1 cellular context compared by ENCODE assay signal in the genomic region with DNA sequence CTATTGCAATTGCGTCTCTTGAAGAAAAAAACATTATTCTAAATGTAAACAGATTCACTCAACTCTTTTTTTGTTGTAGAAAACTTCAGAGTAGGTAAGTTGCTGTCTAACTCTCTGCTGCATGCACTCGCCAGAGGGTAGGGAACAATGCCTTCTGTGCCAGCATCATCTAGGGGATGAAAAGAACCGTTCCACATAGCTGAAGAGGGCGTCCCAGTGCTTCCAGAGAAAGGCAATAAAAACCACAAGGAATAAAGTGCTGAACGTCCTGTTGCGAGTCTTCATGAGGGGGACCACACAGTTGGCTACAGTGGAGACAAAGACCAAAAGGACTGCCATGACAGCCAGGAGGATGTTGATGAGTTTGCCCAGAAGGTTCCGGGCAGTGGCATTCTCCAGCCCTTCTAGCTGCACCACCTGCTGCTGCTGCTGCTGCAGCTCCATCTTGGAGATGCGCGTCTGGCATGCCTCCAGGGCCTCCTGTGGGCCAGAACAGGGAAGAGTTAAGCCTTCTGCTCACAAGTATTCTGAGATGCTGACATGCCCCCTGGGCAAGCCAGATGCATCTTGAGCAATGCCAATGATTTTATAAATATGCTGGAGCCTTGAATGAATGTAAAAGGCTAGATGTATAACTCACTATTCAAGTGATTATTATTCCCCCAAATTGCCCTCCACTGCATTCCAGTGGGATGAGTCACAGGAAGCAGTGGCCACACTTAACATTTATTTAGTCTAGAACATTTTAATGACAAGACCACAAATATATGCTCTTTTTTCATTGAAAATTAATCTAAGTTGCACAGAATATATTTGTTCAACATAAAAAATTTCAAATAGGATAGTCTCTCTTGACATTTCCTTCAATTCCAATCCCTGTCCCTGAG.
TF ChIP-seq lines count a peak whose summit lies in the region.

No MANE protein-coding gene starts in this region.

TF ChIP-seq in Ishikawa, 13 proteins besides CTCF, POLR2A, EP300 and RAD21 (continued from another document):
- TF ChIP-seq EGR1 (IDR thresholded peaks at IDR 0.05) (no peak), TCF12 (IDR thresholded peaks at IDR 0.05; ENCODE audit: low read depth) (peak; percentile 73; the same call in 1 of the 2 replicates)
